In the genomic region with DNA sequence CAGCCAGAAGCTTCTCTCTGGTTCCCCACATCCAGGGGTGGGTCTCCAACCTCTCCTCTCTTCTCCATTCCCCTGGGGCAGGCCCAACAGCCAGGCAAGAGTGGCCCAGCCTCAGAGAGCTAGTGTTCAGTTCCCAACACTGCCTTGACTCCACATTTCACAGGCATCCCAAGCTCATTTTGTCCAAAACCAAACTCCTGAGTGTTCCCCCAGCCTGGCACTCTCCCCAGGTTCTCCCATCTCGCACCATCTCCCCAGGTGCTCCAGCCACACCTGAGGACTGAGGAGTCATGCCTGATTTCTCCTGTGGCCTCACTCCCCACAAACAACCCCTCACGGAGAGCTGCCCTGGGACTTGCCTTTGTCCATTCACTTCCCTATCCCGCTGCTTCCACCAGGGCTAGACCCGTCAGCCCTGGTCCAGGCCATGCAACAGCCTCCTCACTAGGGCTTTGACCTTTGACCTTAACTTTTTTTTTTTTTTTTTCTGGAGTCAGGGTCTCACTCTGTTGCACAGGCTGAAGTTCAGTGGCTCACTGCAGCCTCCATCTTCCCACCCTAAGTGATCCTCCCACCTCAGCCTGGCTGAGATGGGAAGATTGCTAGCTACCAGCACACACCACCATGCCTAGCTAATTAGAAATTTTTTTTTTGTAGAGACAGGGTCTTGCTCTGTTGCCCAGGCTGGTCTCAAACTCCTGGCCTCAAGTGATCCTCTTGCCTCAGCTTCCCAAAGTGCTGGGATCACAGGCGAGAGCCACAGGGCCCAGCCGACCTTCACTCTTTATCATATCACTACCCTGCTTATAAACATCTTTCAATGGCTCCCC, we compare ENCODE assay signal across 12 cellular contexts. TPM values are rescaled to one million over a fixed set of nuclear protein-coding genes. Genes with fewer than 3 reads are reported as not detected.
DNase-seq lines count a peak whose midpoint lies in the region; ATAC-seq, FAIRE-seq and TF ChIP-seq lines count a peak whose summit lies in the region.
"Had no signal": no experiment of that assay in that cellular context is flagged by ENCODE, and none has a peak within 500 bp of the region (broad histone marks: within the 10 kb centered on the region; RNA-seq: fewer than 3 reads in every experiment).

No MANE protein-coding gene starts in this region.

- H3K4me1 ChIP-seq in tibial artery = peaks cover 0 to 29% (median 17%) of the 10 kb centered on the region in 4 donors

- FAIRE-seq in GM12891 (lab: Jason Lieb, UNC) = peak; percentile 72
- FAIRE-seq: bronchial epithelial cell had no signal

- H3K9me3 Mint-ChIP-seq in activated naive CD4-positive, alpha-beta T cell treated with anti-CD3 and anti-CD28 coated beads, Interleukin-2, amount 50 U/mL, for 72 hours = no peaks in the 10 kb centered on the region
- H3K9me3 Mint-ChIP-seq in nephron progenitor cell = no peaks in the 10 kb centered on the region

- H3K4me3 Mint-ChIP-seq in nephron progenitor cell = peak overlapping the region; percentile 24

- DNase-seq in GM12891 (ENCODE audit: insufficient read length, low spot score) (no peak), nephron progenitor cell (no peak), SHP77 (lab: John Stamatoyannopoulos, UW) (no peak), NCI-H2029 (lab: John Stamatoyannopoulos, UW) (no peak), tibial artery (no peak)
- DNase-seq in activated naive CD4-positive, alpha-beta T cell treated with anti-CD3 and anti-CD28 coated beads, Interleukin-2, amount 50 U/mL, for 72 hours (ENCODE audit: low spot score in 2 of 2) = no peak
- DNase-seq: foreskin melanocyte, NCI-H524 had no signal

- peaks cover 71% of the 10 kb centered on the region for H3K4me1 Mint-ChIP-seq in nephron progenitor cell

- H3K27me3 ChIP-seq in tibial artery = no peaks in the 10 kb centered on the region

- H3K27me3 Mint-ChIP-seq in nephron progenitor cell (ENCODE audit: low read depth, poor library complexity) = peaks cover 11% of the 10 kb centered on the region

- H3K27ac Mint-ChIP-seq in activated naive CD4-positive, alpha-beta T cell treated with anti-CD3 and anti-CD28 coated beads, Interleukin-2, amount 50 U/mL, for 72 hours = peak overlapping the region; percentile 95 to 98
- H3K27ac Mint-ChIP-seq in nephron progenitor cell = peak overlapping the region; percentile 93

- TF ChIP-seq POLR2A in GM12891 (IDR thresholded peaks at IDR 0.05; ENCODE audit: low read depth, low read length) = no peak

- no peak for TF ChIP-seq CTCF in nephron progenitor cell (IDR thresholded peaks at IDR 0.05)
- no peak for TF ChIP-seq CTCF in tibial artery (IDR thresholded peaks at IDR 0.05)

- peak; percentile 3 for ATAC-seq in HG03196 (IDR thresholded peaks at IDR 0.05; ENCODE audit: unreplicated experiment)
- peak in 1 of 2 donors; percentile 1 for ATAC-seq in activated naive CD4-positive, alpha-beta T cell treated with anti-CD3 and anti-CD28 coated beads, Interleukin-2, amount 50 U/mL, for 72 hours
- no peak for ATAC-seq in GM21360 (IDR thresholded peaks at IDR 0.05; ENCODE audit: unreplicated experiment)

- H3K27ac ChIP-seq in tibial artery = no peak overlapping the region

- H3K9me3 ChIP-seq in tibial artery = no peaks in the 10 kb centered on the region

- intact Hi-C loops in tibial artery (cut with DNase I; ENCODE audit: low total_unique reads) = loop anchor here (5.0 kb wide), 1 partner anchor 174 kb away; no protein-coding TSS in a partner anchor

- no peak overlapping the region for H3K4me3 ChIP-seq in tibial artery

- H3K36me3 ChIP-seq in tibial artery = no peaks in the 10 kb centered on the region

- H3K36me3 Mint-ChIP-seq in activated naive CD4-positive, alpha-beta T cell treated with anti-CD3 and anti-CD28 coated beads, Interleukin-2, amount 50 U/mL, for 72 hours = peaks cover 9 to 13% of the 10 kb centered on the region in 2 donors
- H3K36me3 Mint-ChIP-seq in nephron progenitor cell (ENCODE audit: low read depth) = no peaks in the 10 kb centered on the region

TF ChIP-seq in GM12891, 5 proteins besides CTCF, POLR2A, EP300 and RAD21:
- TF ChIP-seq POU2F2 (IDR thresholded peaks at IDR 0.05; ENCODE audit: low read depth, low read length) (no peak), SPI1 (IDR thresholded peaks at IDR 0.05; ENCODE audit: low read depth, low read length) (peak; percentile 26; the same call in 1 of the 2 replicates)

RNA-seq across cellular contexts. Expression of a gene that starts 3.9 kb away (rescaled TPM):
- 116 TPM for polyA plus RNA-seq in GM12891 (2012; ENCODE audit: low read depth, missing spikeins)
- total RNA-seq in activated naive CD4-positive, alpha-beta T cell treated with anti-CD3 and anti-CD28 coated beads, Interleukin-2, amount 50 U/mL, for 72 hours = 100 to 1,000 TPM; 231 to 297 TPM

RNA-seq across cellular contexts. Expression of a gene that starts 29.3 kb away (rescaled TPM):
- not detected for polyA plus RNA-seq in GM12891 (2012; ENCODE audit: low read depth, missing spikeins)
- not detected for total RNA-seq in activated naive CD4-positive, alpha-beta T cell treated with anti-CD3 and anti-CD28 coated beads, Interleukin-2, amount 50 U/mL, for 72 hours
- total RNA-seq: bronchial epithelial cell, HT-29 had no signal

RNA-seq across cellular contexts. Expression of a gene that starts 34.7 kb away (rescaled TPM):
- 0.28 TPM for polyA plus RNA-seq in GM12891 (2012; ENCODE audit: low read depth, missing spikeins)
- total RNA-seq in activated naive CD4-positive, alpha-beta T cell treated with anti-CD3 and anti-CD28 coated beads, Interleukin-2, amount 50 U/mL, for 72 hours = 1 to 10 TPM in 1 of 2 donors, under 1 TPM in 1; 0.27 to 1.1 TPM
- total RNA-seq: HT-29 had no signal

RNA-seq across cellular contexts. Expression of a gene that starts 48.4 kb away (rescaled TPM):
- 0.15 TPM for polyA plus RNA-seq in GM12891 (2012; ENCODE audit: low read depth, missing spikeins)
- under 1 TPM in 1 of 2 donors, not detected in 1; 0.25 TPM for total RNA-seq in activated naive CD4-positive, alpha-beta T cell treated with anti-CD3 and anti-CD28 coated beads, Interleukin-2, amount 50 U/mL, for 72 hours
- total RNA-seq: bronchial epithelial cell had no signal

RNA-seq across cellular contexts. Expression of a gene that starts 52.7 kb away (rescaled TPM):
- 1.1 TPM for polyA plus RNA-seq in GM12891 (2012; ENCODE audit: low read depth, missing spikeins)
- 10 to 100 TPM in 1 of 2 donors, 1 to 10 TPM in 1; 2.1 to 11.4 TPM for total RNA-seq in activated naive CD4-positive, alpha-beta T cell treated with anti-CD3 and anti-CD28 coated beads, Interleukin-2, amount 50 U/mL, for 72 hours
